In genomic region chr1:116595946-116596741, GRCh38 we compare ENCODE assay signal across 8 cellular contexts. TPM values are rescaled to one million over a fixed set of nuclear protein-coding genes. Genes with fewer than 3 reads are reported as not detected.
DNase-seq lines count a peak whose midpoint lies in the region; ATAC-seq and TF ChIP-seq lines count a peak whose summit lies in the region.
"Not testable (repeated sequence)": the region's sequence is repeated elsewhere in the genome, so short reads cannot be mapped to it uniquely, and the experiment has no call there.

No MANE protein-coding gene starts in this region.

- H2AFZ ChIP-seq in PC-3 (ENCODE audit: low read length) (peak overlapping the region; percentile 56), smooth muscle cell (ENCODE audit: low read depth) (peak overlapping the region; percentile 78)

- 20% methylated on average over 8 of the region's 8 CpGs for WGBS in smooth muscle cell (ENCODE audit: low lambda C conversion rate)

- not testable (repeated sequence) for H3F3A ChIP-seq in PC-3 (ENCODE audit: low read length, unreplicated experiment); smooth muscle cell (ENCODE audit: low read depth)

- H3K4me1 ChIP-seq in PC-3 (ENCODE audit: insufficient read depth, low read length); smooth muscle cell (ENCODE audit: low read depth): not testable (repeated sequence)

- TF ChIP-seq CTCF in AG04449 (IDR thresholded peaks at IDR 0.05; ENCODE audit: insufficient read depth, low read length, missing control alignments), result peak; percentile 7
- peak; percentile 62 for TF ChIP-seq CTCF in PC-3 (conservative IDR thresholded peaks at IDR 0.05; ENCODE audit: low read depth, low read length)
- TF ChIP-seq CTCF in smooth muscle cell (IDR thresholded peaks at IDR 0.05; ENCODE audit: borderline replicate concordance, insufficient read depth, poor library complexity, severe bottlenecking), result peak; percentile 52

- peak overlapping the region; percentile 57 for H3K4me2 ChIP-seq in PC-3 (ENCODE audit: low read length)
- peak overlapping the region; percentile 85 for H3K4me2 ChIP-seq in smooth muscle cell

- not testable (repeated sequence) for H3K36me3 ChIP-seq in PC-3 (ENCODE audit: low read depth, low read length); smooth muscle cell (ENCODE audit: low read depth)

- POLR2A ChIA-PET in AG04449 (lab: Yijun Ruan, JAX); PC-3 (lab: Charles Lee; ENCODE audit: unreplicated experiment): not testable (repeated sequence)

- DNase-seq in AG04449 (ENCODE audit: low read depth, low spot score); left lobe of liver (ENCODE audit: low spot score); smooth muscle cell (lab: John Stamatoyannopoulos, UW; ENCODE audit: unreplicated experiment): not testable (repeated sequence)
- peak; percentile 43 for DNase-seq in PC-3
- peak; percentile 7 to 11 for DNase-seq in activated CD8-positive, alpha-beta memory T cell treated with anti-CD3 and anti-CD28 coated beads for 4 hours (ENCODE audit: low read depth in 2 of 2)
- DNase-seq in dermis blood vessel endothelial cell, result peak; percentile 60

- not testable (repeated sequence) for H3K9me2 ChIP-seq in PC-3 (replicated peaks; ENCODE audit: low read length)

- not testable (repeated sequence) for H3K79me2 ChIP-seq in PC-3 (ENCODE audit: low read length); smooth muscle cell (ENCODE audit: low read depth)

- CTCF ChIA-PET in AG04449 (lab: Yijun Ruan, JAX) (interaction anchor here (1.0 to 5.3 kb wide), 9 partner anchors 10 to 464 kb away, joined by 3 to 83 read pairs (median 6); partner anchors contain the start of gene CD58), PC-3 (lab: Charles Lee) (interaction anchor here (0.6 to 2.1 kb wide), 4 partner anchors 22 to 457 kb away, joined by 3 to 21 read pairs (median 5); partner anchors contain the start of gene CD58)

- not testable (repeated sequence) for H3K27ac ChIP-seq in PC-3 (ENCODE audit: low read length); smooth muscle cell (ENCODE audit: low read depth)

- H3K9me3 ChIP-seq in PC-3 (ENCODE audit: low read length); smooth muscle cell (replicated peaks; ENCODE audit: low read depth): not testable (repeated sequence)

- not testable (repeated sequence) for BruUV-seq in PC-3 (replicated peaks; lab: Mats Ljungman, UMichigan)

- H4K20me1 ChIP-seq in PC-3 (ENCODE audit: low read length); smooth muscle cell (ENCODE audit: low read depth): not testable (repeated sequence)

- ATAC-seq in GM18511 (IDR thresholded peaks at IDR 0.05; ENCODE audit: unreplicated experiment) (peak; percentile 49), HG03280 (IDR thresholded peaks at IDR 0.05; ENCODE audit: unreplicated experiment) (peak; percentile 45), PC-3 (peak; percentile 79), left lobe of liver (peak; percentile 71)

- H3K4me3 ChIP-seq in AG04449 (ENCODE audit: low read depth, low read length), result not testable (repeated sequence)
- H3K4me3 ChIP-seq in PC-3 (ENCODE audit: low read length) (peak overlapping the region; percentile 31; the same call in 1 of the 2 replicates), smooth muscle cell (peak overlapping the region; percentile 36)

- H3K27me3 ChIP-seq in PC-3 (ENCODE audit: low read length); smooth muscle cell (ENCODE audit: low read depth): not testable (repeated sequence)

- H3K9ac ChIP-seq in PC-3 (ENCODE audit: low read length); smooth muscle cell (ENCODE audit: low read depth): not testable (repeated sequence)

- intact Hi-C loops in PC-3 (cut with micrococcal nuclease), result loop anchor here (1.0 kb wide), 1 partner anchor 22 kb away; no protein-coding TSS in a partner anchor

RNA-seq across cellular contexts. Expression of gene CD58, which starts 25.3 kb away (rescaled TPM):
- total RNA-seq in PC-3 (2014; rRNA removed), result 15.2 and 26.9 TPM in 2 replicates
- 15.5 and 17.9 TPM in 2 replicates for total RNA-seq in dermis blood vessel endothelial cell
- 2.7 TPM for total RNA-seq in left lobe of liver
- 38.5 and 43.8 TPM in 2 replicates for total RNA-seq in smooth muscle cell
- 25.4 and 33.5 TPM in 2 replicates for polyA plus RNA-seq in smooth muscle cell

Comparison
In these comparisons a context has a peak if more than half of its experiments do, and no peak if none do; other contexts are left out.
1. CTCF ChIP-seq: peak in every context shown above with its lines; median percentile 62 in PC-3; 52 in smooth muscle cell; 7 in AG04449.